In the genomic region with DNA sequence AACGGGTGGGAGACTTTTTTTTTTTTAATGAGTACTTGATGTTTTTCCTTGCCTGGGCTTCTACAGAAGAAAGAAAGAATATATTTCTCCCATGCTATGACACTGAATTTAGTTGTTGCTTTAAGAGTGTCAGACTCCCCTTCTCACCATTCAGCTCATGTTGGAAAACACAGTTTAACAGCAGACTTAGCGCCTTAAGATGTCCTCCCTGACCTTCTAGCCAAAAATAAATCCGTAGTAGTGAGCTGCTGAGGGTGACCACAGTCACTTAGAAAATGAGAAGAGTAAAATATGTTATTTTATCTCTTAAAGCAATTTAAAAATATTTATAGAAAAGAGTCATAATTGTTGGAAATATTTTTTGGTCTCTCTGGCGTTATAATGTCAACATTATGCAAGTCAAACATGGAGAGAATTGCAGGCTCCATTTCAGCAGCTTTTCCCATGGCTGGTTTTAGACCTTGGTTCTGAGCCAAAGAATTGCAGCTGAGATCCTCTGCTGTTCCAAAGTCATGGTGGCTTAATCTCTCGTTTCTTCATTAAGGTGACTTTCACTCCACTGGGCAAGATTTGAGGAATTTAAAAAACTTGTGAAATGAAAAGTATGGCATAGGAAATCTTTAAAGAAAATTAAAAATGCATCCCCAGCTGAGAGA, we compare ENCODE assay signal across 14 cellular contexts.
DNase-seq lines count a peak whose midpoint lies in the region; ATAC-seq, FAIRE-seq and TF ChIP-seq lines count a peak whose summit lies in the region.
"Had no signal": no experiment of that assay in that cellular context is flagged by ENCODE, and none has a peak within 500 bp of the region (broad histone marks: within the 10 kb centered on the region; RNA-seq: fewer than 3 reads in every experiment).

No MANE protein-coding gene starts in this region.

- H3K27me3 Mint-ChIP-seq in activated T-helper 17 cell treated with anti-CD3 and anti-CD28 coated beads, Interleukin-2, amount 50 U/mL, for 72 hours, result no peaks in the 10 kb centered on the region
- peaks cover 34% of the 10 kb centered on the region for H3K27me3 Mint-ChIP-seq in T-helper 17 cell

- no peak overlapping the region for H3K27ac Mint-ChIP-seq in activated T-helper 17 cell treated with anti-CD3 and anti-CD28 coated beads, Interleukin-2, amount 50 U/mL, for 72 hours
- no peak overlapping the region for H3K27ac Mint-ChIP-seq in T-helper 17 cell
- H3K27ac Mint-ChIP-seq: activated naive CD4-positive, alpha-beta T cell treated with anti-CD3 and anti-CD28 coated beads, Interleukin-2, amount 10 ng/mL, durations not matched to agents 7 days and 5 days; CD4-positive, alpha-beta T cell had no signal

- no peaks in the 10 kb centered on the region for H3K4me1 Mint-ChIP-seq in activated T-helper 17 cell treated with anti-CD3 and anti-CD28 coated beads, Interleukin-2, amount 50 U/mL, for 72 hours
- H3K4me1 Mint-ChIP-seq in T-helper 17 cell, result no peaks in the 10 kb centered on the region
- H3K4me1 Mint-ChIP-seq: activated naive CD4-positive, alpha-beta T cell treated with anti-CD3 and anti-CD28 coated beads, Interleukin-2, amount 10 ng/mL, durations not matched to agents 7 days and 5 days had no signal

- POLR2A ChIA-PET in HEK293T (lab: Yijun Ruan, JAX), result no interaction called here

- H3K9me3 ChIP-seq in subcutaneous abdominal adipose tissue (ENCODE audit: control insufficient read depth in 5 of 5, low read length in 5 of 5), result no peaks in the 10 kb centered on the region
- H3K9me3 ChIP-seq in T-helper 17 cell (ENCODE audit: control insufficient read depth, low read length, poor library complexity, severe bottlenecking), result no peaks in the 10 kb centered on the region
- H3K9me3 ChIP-seq in small intestine (ENCODE audit: control insufficient read depth, low read depth), result no peaks in the 10 kb centered on the region
- H3K9me3 ChIP-seq: neutrophil, tibial nerve had no signal

- 45 to 46% (median 46%) methylated on average over 5 of the region's 5 CpGs for WGBS in small intestine, 3 donors

- no peak overlapping the region for H3K4me3 Mint-ChIP-seq in activated T-helper 17 cell treated with anti-CD3 and anti-CD28 coated beads, Interleukin-2, amount 50 U/mL, for 72 hours
- no peak overlapping the region for H3K4me3 Mint-ChIP-seq in T-helper 17 cell
- H3K4me3 Mint-ChIP-seq: activated naive CD4-positive, alpha-beta T cell treated with anti-CD3 and anti-CD28 coated beads, Interleukin-2, amount 10 ng/mL, durations not matched to agents 7 days and 5 days; CD4-positive, alpha-beta T cell had no signal

- H3K4me1 ChIP-seq in subcutaneous abdominal adipose tissue (ENCODE audit: control insufficient read depth in 5 of 5, insufficient read depth in 5 of 5, low read length in 5 of 5) (peaks cover 4 to 54% (median 42%) of the 10 kb centered on the region in 5 donors), small intestine (ENCODE audit: control insufficient read depth in 2 of 2, insufficient read depth in 1 of 2, low read depth in 1 of 2, low read length in 1 of 2) (no peaks in the 10 kb centered on the region)

- CTCF ChIA-PET in HEK293T (lab: Yijun Ruan, JAX), result interaction anchor here (0.5 to 0.7 kb wide), 2 partner anchors 16 to 323 kb away, joined by 3 read pairs; no protein-coding TSS in a partner anchor

- H3K36me3 Mint-ChIP-seq in activated T-helper 17 cell treated with anti-CD3 and anti-CD28 coated beads, Interleukin-2, amount 50 U/mL, for 72 hours (ENCODE audit: low read depth), result no peaks in the 10 kb centered on the region
- no peaks in the 10 kb centered on the region for H3K36me3 Mint-ChIP-seq in T-helper 17 cell (ENCODE audit: low read depth)
- H3K36me3 Mint-ChIP-seq: activated naive CD4-positive, alpha-beta T cell treated with anti-CD3 and anti-CD28 coated beads, Interleukin-2, amount 10 ng/mL, durations not matched to agents 7 days and 5 days had no signal

- no peak for TF ChIP-seq CTCF in fibroblast of mammary gland (conservative IDR thresholded peaks at IDR 0.05; ENCODE audit: control insufficient read depth, insufficient read depth, low read depth, low read length)

- peak; percentile 27 for DNase-seq in fibroblast of mammary gland (ENCODE audit: low read depth)
- DNase-seq in myocyte (ENCODE audit: low read depth), result peak; percentile 44
- DNase-seq in T-helper 17 cell, result no peak
- DNase-seq in HEK293T (ENCODE audit: extremely low spot score), result no peak
- DNase-seq in small intestine, result no peak
- DNase-seq: activated naive CD4-positive, alpha-beta T cell treated with anti-CD3 and anti-CD28 coated beads, Interleukin-2, amount 10 ng/mL, durations not matched to agents 7 days and 5 days; CD4-positive, alpha-beta T cell had no signal

- H3K9ac ChIP-seq in subcutaneous abdominal adipose tissue (ENCODE audit: low read length in 5 of 5), result peak overlapping the region in 3 of 5 donors; percentile 4 to 42 (median 35)
- H3K9ac ChIP-seq: KMS-11 had no signal

- H3K9me3 Mint-ChIP-seq in activated T-helper 17 cell treated with anti-CD3 and anti-CD28 coated beads, Interleukin-2, amount 50 U/mL, for 72 hours, result no peaks in the 10 kb centered on the region
- H3K9me3 Mint-ChIP-seq: activated naive CD4-positive, alpha-beta T cell treated with anti-CD3 and anti-CD28 coated beads, Interleukin-2, amount 10 ng/mL, durations not matched to agents 7 days and 5 days; CD4-positive, alpha-beta T cell had no signal

- ATAC-seq in activated T-helper 17 cell treated with anti-CD3 and anti-CD28 coated beads, Interleukin-2, amount 50 U/mL, for 72 hours (replicated peaks), result no peak
- no peak for ATAC-seq in T-helper 17 cell

- H3K27ac ChIP-seq in angular gyrus (ENCODE audit: low read depth, low read length) (peak overlapping the region; percentile 25), subcutaneous abdominal adipose tissue (ENCODE audit: low read depth, low read length) (peak overlapping the region; percentile 85), small intestine (ENCODE audit: low read depth in 1 of 2, low read length in 1 of 2) (no peak overlapping the region)
- H3K27ac ChIP-seq: KMS-11, neutrophil had no signal

- H3K4me3 ChIP-seq in fibroblast of mammary gland (ENCODE audit: control insufficient read depth, low read depth, low read length) (no peak overlapping the region), subcutaneous abdominal adipose tissue (ENCODE audit: low read depth in 1 of 5, low read length in 5 of 5) (peak overlapping the region in 1 of 5 donors; percentile 11), small intestine (ENCODE audit: low read depth in 1 of 2, low read length in 2 of 2) (no peak overlapping the region)
- H3K4me3 ChIP-seq: lung, tibial nerve had no signal

- H3K36me3 ChIP-seq in subcutaneous abdominal adipose tissue (ENCODE audit: control insufficient read depth in 5 of 5, insufficient read depth in 5 of 5, low read length in 5 of 5) (peaks cover 0 to 4% (median 0%) of the 10 kb centered on the region in 5 donors), small intestine (ENCODE audit: control insufficient read depth in 2 of 2, insufficient read depth in 2 of 2, low read length in 2 of 2) (no peaks in the 10 kb centered on the region)
- H3K36me3 ChIP-seq: neutrophil, tibial nerve had no signal

- H3K27me3 ChIP-seq in subcutaneous abdominal adipose tissue (ENCODE audit: control insufficient read depth in 5 of 5, insufficient read depth in 4 of 5, low read length in 5 of 5) (no peaks in the 10 kb centered on the region), small intestine (ENCODE audit: control insufficient read depth in 2 of 2, insufficient read depth in 2 of 2, low read length in 2 of 2) (no peaks in the 10 kb centered on the region)
- H3K27me3 ChIP-seq: neutrophil, tibial nerve had no signal

- FAIRE-seq in small intestine (lab: Jason Lieb, UNC), result no peak

TF ChIP-seq in HEK293T, 16 proteins besides CTCF, POLR2A, EP300 and RAD21:
- TF ChIP-seq FOXA1 (IDR thresholded peaks at IDR 0.05), result no peak
- no peak for TF ChIP-seq HDGF (IDR thresholded peaks at IDR 0.05; ENCODE audit: borderline replicate concordance)
- TF ChIP-seq, protein P1, sequence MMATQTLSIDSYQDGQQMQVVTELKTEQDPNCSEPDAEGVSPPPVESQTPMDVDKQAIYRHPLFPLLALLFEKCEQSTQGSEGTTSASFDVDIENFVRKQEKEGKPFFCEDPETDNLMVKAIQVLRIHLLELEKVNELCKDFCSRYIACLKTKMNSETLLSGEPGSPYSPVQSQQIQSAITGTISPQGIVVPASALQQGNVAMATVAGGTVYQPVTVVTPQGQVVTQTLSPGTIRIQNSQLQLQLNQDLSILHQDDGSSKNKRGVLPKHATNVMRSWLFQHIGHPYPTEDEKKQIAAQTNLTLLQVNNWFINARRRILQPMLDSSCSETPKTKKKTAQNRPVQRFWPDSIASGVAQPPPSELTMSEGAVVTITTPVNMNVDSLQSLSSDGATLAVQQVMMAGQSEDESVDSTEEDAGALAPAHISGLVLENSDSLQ (IDR thresholded peaks at IDR 0.05), result no peak
- no peak for TF ChIP-seq ZNF384 (IDR thresholded peaks at IDR 0.05)
- TF ChIP-seq FOXM1 (IDR thresholded peaks at IDR 0.05; ENCODE audit: borderline replicate concordance), result no peak
- TF ChIP-seq SUZ12 (IDR thresholded peaks at IDR 0.05), result no peak
- no peak for TF ChIP-seq CTBP1 (IDR thresholded peaks at IDR 0.05; ENCODE audit: borderline replicate concordance)
- no peak for TF ChIP-seq FOXK2 (IDR thresholded peaks at IDR 0.05)
- TF ChIP-seq LEF1 (IDR thresholded peaks at IDR 0.05; ENCODE audit: borderline replicate concordance), result no peak
- no peak for TF ChIP-seq BHLHE40 (IDR thresholded peaks at IDR 0.05; ENCODE audit: borderline replicate concordance)
- TF ChIP-seq ELF4 (IDR thresholded peaks at IDR 0.05), result no peak
- TF ChIP-seq L3MBTL2 (conservative IDR thresholded peaks at IDR 0.05), result no peak
- TF ChIP-seq SP1 (IDR thresholded peaks at IDR 0.05), result no peak
- no peak for TF ChIP-seq ARNT (IDR thresholded peaks at IDR 0.05)
- TF ChIP-seq TARDBP (IDR thresholded peaks at IDR 0.05), result no peak
- no peak for TF ChIP-seq NFRKB (IDR thresholded peaks at IDR 0.05)

Comparison
In these comparisons a context has a peak if more than half of its experiments do, and no peak if none do; other contexts are left out.
1. H3K27ac ChIP-seq: peak in angular gyrus (single experiment) and subcutaneous abdominal adipose tissue (single experiment); none in small intestine (0 of 2).
2. DNase-seq: peak in fibroblast of mammary gland (single experiment) and myocyte (single experiment); none in T-helper 17 cell (0 of 3), HEK293T (single experiment) and small intestine (single experiment).